19 cellular contexts compared by ENCODE assay signal in genomic region chr3:16084887-16085286, GRCh38.
A peak's percentile ranks its signal among the peaks of the same experiment; 100 is the strongest.
DNase-seq lines count a peak whose midpoint lies in the region; ATAC-seq and TF ChIP-seq lines count a peak whose summit lies in the region.
"Had no signal": no experiment of that assay in that cellular context is flagged by ENCODE, and none has a peak within 500 bp of the region (broad histone marks: within the 10 kb centered on the region; RNA-seq: fewer than 3 reads in every experiment).

No MANE protein-coding gene starts in this region.

- H3K4me3 ChIP-seq in ACC112 (ENCODE audit: low read depth, low read length): no peak overlapping the region
- H3K4me3 ChIP-seq in brain microvascular endothelial cell (ENCODE audit: low read depth, low read length): no peak overlapping the region
- no peak overlapping the region for H3K4me3 ChIP-seq in PC-9
- H3K4me3 ChIP-seq: cardiac muscle cell, GM12878, lower lobe of right lung, vagina had no signal

- in situ Hi-C loops in brain microvascular endothelial cell (cut with HindIII; ENCODE audit: low pct_ligation_motif_present, low sequenced_read_pairs): no loop called here

- H3K9me2 ChIP-seq in PC-9 (ENCODE audit: insufficient read depth): no peaks in the 10 kb centered on the region

- H3K27me3 ChIP-seq in ACC112 (ENCODE audit: insufficient read depth, low read length): no peaks in the 10 kb centered on the region
- no peaks in the 10 kb centered on the region for H3K27me3 ChIP-seq in brain microvascular endothelial cell (replicated peaks)
- H3K27me3 ChIP-seq in PC-9 (ENCODE audit: insufficient read depth, low read depth): no peaks in the 10 kb centered on the region
- H3K27me3 ChIP-seq: cardiac muscle cell, vagina had no signal

- H3K4me1 ChIP-seq in ACC112 (ENCODE audit: control insufficient read depth, insufficient read depth, low read length, unreplicated experiment) (peaks cover 32% of the 10 kb centered on the region), PC-9 (replicated peaks; ENCODE audit: insufficient read depth) (peaks cover 8% of the 10 kb centered on the region)

- H3K79me2 ChIP-seq in ACC112 (ENCODE audit: control insufficient read depth, insufficient read depth, low read length, unreplicated experiment): no peaks in the 10 kb centered on the region
- H3K79me2 ChIP-seq in PC-9 (ENCODE audit: low read depth): no peaks in the 10 kb centered on the region

- CTCF ChIA-PET in PC-9 (lab: Charles Lee): no interaction called here

- H2AFZ ChIP-seq in ACC112 (ENCODE audit: low read length, unreplicated experiment) (no peak overlapping the region), PC-9 (no peak overlapping the region)

- H4K20me1 ChIP-seq in PC-9 (ENCODE audit: insufficient read depth): no peaks in the 10 kb centered on the region

- H3K4me2 ChIP-seq in PC-9: no peak overlapping the region
- H3K4me2 ChIP-seq: KMS-11 had no signal

- TF ChIP-seq CTCF in brain microvascular endothelial cell (IDR thresholded peaks at IDR 0.05; ENCODE audit: low read depth, low read length, missing control alignments) (no peak), PC-9 (conservative IDR thresholded peaks at IDR 0.05) (no peak)

- BruUV-seq in PC-9 (replicated peaks; lab: Mats Ljungman, UMichigan): no TSS peak

- intact Hi-C loops in PC-9 (cut with micrococcal nuclease; ENCODE audit: unreplicated experiment) (no loop called here), sciatic nerve (cut with DNase I) (no loop called here)

- peaks cover 5% of the 10 kb centered on the region; the same call in 1 of the 2 replicates for H3F3A ChIP-seq in PC-9 (ENCODE audit: insufficient read depth, low read depth)

- H3K27ac ChIP-seq in ACC112 (ENCODE audit: low read depth, low read length): peak overlapping the region; percentile 51
- H3K27ac ChIP-seq in brain microvascular endothelial cell: peak overlapping the region; percentile 30
- H3K27ac ChIP-seq in PC-9: no peak overlapping the region
- H3K27ac ChIP-seq: cardiac muscle cell, HL-60, KMS-11, lower lobe of right lung had no signal

- H3K9me3 ChIP-seq in PC-9 (ENCODE audit: insufficient read depth, low read depth): peaks cover 12% of the 10 kb centered on the region
- H3K9me3 ChIP-seq: vagina had no signal

- POLR2A ChIA-PET in PC-9 (lab: Charles Lee; ENCODE audit: unreplicated experiment): no interaction called here

- no peak for ATAC-seq in HG03565 (IDR thresholded peaks at IDR 0.05; ENCODE audit: unreplicated experiment)
- ATAC-seq in sciatic nerve: no peak
- ATAC-seq: GM12878; lower lobe of right lung; naive thymus-derived CD4-positive, alpha-beta T cell; stimulated activated naive CD8-positive, alpha-beta T cell treated with anti-CD3 and anti-CD28 coated beads, Interleukin-15, Interleukin-2, amounts not matched to agents 100 U/mL and 50 U/mL, for 24 hours had no signal

- no peaks in the 10 kb centered on the region for H3K36me3 ChIP-seq in ACC112 (ENCODE audit: insufficient read depth, low read length)
- no peaks in the 10 kb centered on the region for H3K36me3 ChIP-seq in brain microvascular endothelial cell (replicated peaks)
- H3K36me3 ChIP-seq in PC-9 (ENCODE audit: low read depth): no peaks in the 10 kb centered on the region
- H3K36me3 ChIP-seq: cardiac muscle cell, lower lobe of right lung, vagina had no signal

- DNase-seq in LHCN-M2 (ENCODE audit: low read depth) (peak; percentile 62), brain microvascular endothelial cell (no peak), lung microvascular endothelial cell (ENCODE audit: low read depth in 2 of 2) (peak; percentile 56 to 97), LoVo (ENCODE audit: low spot score) (no peak), PC-9 (no peak), sciatic nerve (ENCODE audit: low spot score) (no peak)
- DNase-seq: activated CD4-positive, alpha-beta T cell treated with anti-CD3 and anti-CD28 coated beads, Interleukin-2, amount 10 ng/mL, durations not matched to agents 7 days and 5 days; activated naive CD4-positive, alpha-beta T cell; lower lobe of right lung; naive thymus-derived CD4-positive, alpha-beta T cell; NCI-H1436 treated with DMSO at 0.1 percent for 48 hours; stimulated activated naive CD8-positive, alpha-beta T cell treated with anti-CD3 and anti-CD28 coated beads, Interleukin-15, Interleukin-2, amounts not matched to agents 100 U/mL and 50 U/mL, for 24 hours had no signal

Comparison
In these comparisons a context has a peak if more than half of its experiments do, and no peak if none do; other contexts are left out.
1. DNase-seq: peak in LHCN-M2 (single experiment) and lung microvascular endothelial cell (2 of 2); none in brain microvascular endothelial cell (single experiment), LoVo (single experiment), PC-9 (0 of 2) and sciatic nerve (single experiment).